ENCODE assay signal across 1 cellular context in the genomic region with DNA sequence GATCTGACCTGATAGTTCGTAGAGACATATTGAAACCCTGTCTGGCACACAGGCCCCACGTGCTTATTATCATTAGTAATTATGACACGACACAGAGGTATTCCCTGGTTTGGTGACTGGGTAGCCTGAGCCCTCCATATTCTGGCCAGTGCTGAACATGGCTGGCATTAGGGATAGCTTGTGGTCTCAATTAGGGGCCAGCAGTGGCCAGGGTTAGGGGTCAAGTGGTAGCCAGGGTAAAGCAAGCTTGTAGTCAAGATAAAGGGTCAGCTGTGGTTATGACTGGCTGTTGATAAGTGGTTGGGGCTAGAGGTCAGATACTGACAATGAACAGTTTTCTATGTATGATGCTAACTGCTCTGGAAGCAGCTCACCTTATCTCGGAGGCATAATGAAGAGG.
A peak's percentile ranks its signal among the peaks of the same experiment; 100 is the strongest.
TF ChIP-seq lines count a peak whose summit lies in the region.

No MANE protein-coding gene starts in this region.

TF ChIP-seq in K562, 482 proteins besides CTCF, POLR2A, EP300 and RAD21 (continued from another document and continues in another):
- TF ChIP-seq POLR2B (IDR thresholded peaks at IDR 0.05; ENCODE audit: low read depth, partially characterized antibody) (no peak), L3MBTL2 (IDR thresholded peaks at IDR 0.05) (peak; percentile 41; the same call in 1 of the 2 replicates), ZKSCAN1 (IDR thresholded peaks at IDR 0.05; ENCODE audit: low read depth, low read length) (no peak), STAG1 (CRISPR knock-in tag; IDR thresholded peaks at IDR 0.05; ENCODE audit: borderline replicate concordance) (no peak), ELF2 (CRISPR knock-in tag; IDR thresholded peaks at IDR 0.05) (no peak), ZNF507 (tag; conservative IDR thresholded peaks at IDR 0.05) (no peak), ETV5 (CRISPR knock-in tag; IDR thresholded peaks at IDR 0.05; ENCODE audit: low read depth) (no peak), ILK (tag; IDR thresholded peaks at IDR 0.05; ENCODE audit: borderline replicate concordance, low read depth) (no peak), ZNF239 (CRISPR knock-in tag; IDR thresholded peaks at IDR 0.05) (no peak), LARP7 (IDR thresholded peaks at IDR 0.05) (no peak), PTTG1 (tag; IDR thresholded peaks at IDR 0.05; ENCODE audit: low read depth) (no peak), NR2F6 (CRISPR knock-in tag; IDR thresholded peaks at IDR 0.05) (peak; percentile 99), CBFA2T3 (IDR thresholded peaks at IDR 0.05) (peak; percentile 97), FOS (IDR thresholded peaks at IDR 0.05; ENCODE audit: extremely low read depth, insufficient read length) (no peak), PTBP1 (IDR thresholded peaks at IDR 0.05; ENCODE audit: low read depth, low read length) (no peak), SP1 (CRISPR knock-in tag; IDR thresholded peaks at IDR 0.05) (peak; percentile 71), ZNF217 (CRISPR knock-in tag; IDR thresholded peaks at IDR 0.05) (no peak), ZFP1 (CRISPR knock-in tag; IDR thresholded peaks at IDR 0.05) (no peak), NFATC3 (IDR thresholded peaks at IDR 0.05) (no peak), ZNF384 (IDR thresholded peaks at IDR 0.05; ENCODE audit: low read depth, low read length) (no peak), ZNF224 (CRISPR knock-in tag; IDR thresholded peaks at IDR 0.05) (no peak), RBFOX2 (IDR thresholded peaks at IDR 0.05; ENCODE audit: low read depth, low read length) (no peak), ZNF780A (CRISPR knock-in tag; IDR thresholded peaks at IDR 0.05) (no peak), KHSRP (IDR thresholded peaks at IDR 0.05) (no peak), FOXP1 (CRISPR knock-in tag; IDR thresholded peaks at IDR 0.05) (no peak), DACH1 (IDR thresholded peaks at IDR 0.05; ENCODE audit: partially characterized antibody) (peak; percentile 83), MBD2 (IDR thresholded peaks at IDR 0.05; ENCODE audit: borderline replicate concordance, low read depth) (peak; percentile 56; the same call in 1 of the 2 replicates), DDX20 (tag; IDR thresholded peaks at IDR 0.05; ENCODE audit: low read depth) (peak; percentile 38; the same call in 1 of the 2 replicates), NBN (IDR thresholded peaks at IDR 0.05; ENCODE audit: low read depth) (peak; percentile 72; the same call in 1 of the 2 replicates), PHF21A (IDR thresholded peaks at IDR 0.05; ENCODE audit: borderline replicate concordance, low read depth) (no peak), ETV1 (tag; conservative IDR thresholded peaks at IDR 0.05; ENCODE audit: low read depth) (no peak), ZNF644 (tag; IDR thresholded peaks at IDR 0.05; ENCODE audit: low read depth) (peak; percentile 87), ERF (CRISPR knock-in tag; IDR thresholded peaks at IDR 0.05) (no peak), HDAC6 (IDR thresholded peaks at IDR 0.05; ENCODE audit: low read depth, low read length) (no peak), POU5F1 (IDR thresholded peaks at IDR 0.05; ENCODE audit: borderline replicate concordance, low read depth, low read length, partially characterized antibody) (no peak), SLC30A9 (CRISPR knock-in tag; IDR thresholded peaks at IDR 0.05) (no peak), NONO (IDR thresholded peaks at IDR 0.05; ENCODE audit: low read depth in 2 of 2, low read length in 1 of 2) (no peak), MTA1 (IDR thresholded peaks at IDR 0.05; ENCODE audit: borderline replicate concordance) (peak; percentile 80; the same call in 1 of the 2 replicates), TOE1 (IDR thresholded peaks at IDR 0.05; ENCODE audit: borderline replicate concordance) (no peak), TOE1 (CRISPR knock-in tag; IDR thresholded peaks at IDR 0.05; ENCODE audit: borderline replicate concordance, low read depth) (no peak; the same call in 1 of the 2 replicates), SMARCA4 (IDR thresholded peaks at IDR 0.05) (peak; percentile 86)
- TF ChIP-seq, protein P1, sequence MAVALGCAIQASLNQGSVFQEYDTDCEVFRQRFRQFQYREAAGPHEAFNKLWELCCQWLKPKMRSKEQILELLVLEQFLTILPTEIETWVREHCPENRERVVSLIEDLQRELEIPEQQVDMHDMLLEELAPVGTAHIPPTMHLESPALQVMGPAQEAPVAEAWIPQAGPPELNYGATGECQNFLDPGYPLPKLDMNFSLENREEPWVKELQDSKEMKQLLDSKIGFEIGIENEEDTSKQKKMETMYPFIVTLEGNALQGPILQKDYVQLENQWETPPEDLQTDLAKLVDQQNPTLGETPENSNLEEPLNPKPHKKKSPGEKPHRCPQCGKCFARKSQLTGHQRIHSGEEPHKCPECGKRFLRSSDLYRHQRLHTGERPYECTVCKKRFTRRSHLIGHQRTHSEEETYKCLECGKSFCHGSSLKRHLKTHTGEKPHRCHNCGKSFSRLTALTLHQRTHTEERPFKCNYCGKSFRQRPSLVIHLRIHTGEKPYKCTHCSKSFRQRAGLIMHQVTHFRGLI (CRISPR knock-in tag; IDR thresholded peaks at IDR 0.05), result no peak
- TF ChIP-seq, protein P2, sequence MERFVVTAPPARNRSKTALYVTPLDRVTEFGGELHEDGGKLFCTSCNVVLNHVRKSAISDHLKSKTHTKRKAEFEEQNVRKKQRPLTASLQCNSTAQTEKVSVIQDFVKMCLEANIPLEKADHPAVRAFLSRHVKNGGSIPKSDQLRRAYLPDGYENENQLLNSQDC (CRISPR knock-in tag; IDR thresholded peaks at IDR 0.05), result no peak
- TF ChIP-seq, protein P3, sequence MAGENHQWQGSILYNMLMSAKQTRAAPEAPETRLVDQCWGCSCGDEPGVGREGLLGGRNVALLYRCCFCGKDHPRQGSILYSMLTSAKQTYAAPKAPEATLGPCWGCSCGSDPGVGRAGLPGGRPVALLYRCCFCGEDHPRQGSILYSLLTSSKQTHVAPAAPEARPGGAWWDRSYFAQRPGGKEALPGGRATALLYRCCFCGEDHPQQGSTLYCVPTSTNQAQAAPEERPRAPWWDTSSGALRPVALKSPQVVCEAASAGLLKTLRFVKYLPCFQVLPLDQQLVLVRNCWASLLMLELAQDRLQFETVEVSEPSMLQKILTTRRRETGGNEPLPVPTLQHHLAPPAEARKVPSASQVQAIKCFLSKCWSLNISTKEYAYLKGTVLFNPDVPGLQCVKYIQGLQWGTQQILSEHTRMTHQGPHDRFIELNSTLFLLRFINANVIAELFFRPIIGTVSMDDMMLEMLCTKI (IDR thresholded peaks at IDR 0.05; ENCODE audit: partially characterized antibody), result no peak
- TF ChIP-seq, protein P4, sequence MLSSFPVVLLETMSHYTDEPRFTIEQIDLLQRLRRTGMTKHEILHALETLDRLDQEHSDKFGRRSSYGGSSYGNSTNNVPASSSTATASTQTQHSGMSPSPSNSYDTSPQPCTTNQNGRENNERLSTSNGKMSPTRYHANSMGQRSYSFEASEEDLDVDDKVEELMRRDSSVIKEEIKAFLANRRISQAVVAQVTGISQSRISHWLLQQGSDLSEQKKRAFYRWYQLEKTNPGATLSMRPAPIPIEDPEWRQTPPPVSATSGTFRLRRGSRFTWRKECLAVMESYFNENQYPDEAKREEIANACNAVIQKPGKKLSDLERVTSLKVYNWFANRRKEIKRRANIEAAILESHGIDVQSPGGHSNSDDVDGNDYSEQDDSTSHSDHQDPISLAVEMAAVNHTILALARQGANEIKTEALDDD (IDR thresholded peaks at IDR 0.05), result peak; percentile 65; the same call in 1 of the 2 replicates
- TF ChIP-seq, protein P5, sequence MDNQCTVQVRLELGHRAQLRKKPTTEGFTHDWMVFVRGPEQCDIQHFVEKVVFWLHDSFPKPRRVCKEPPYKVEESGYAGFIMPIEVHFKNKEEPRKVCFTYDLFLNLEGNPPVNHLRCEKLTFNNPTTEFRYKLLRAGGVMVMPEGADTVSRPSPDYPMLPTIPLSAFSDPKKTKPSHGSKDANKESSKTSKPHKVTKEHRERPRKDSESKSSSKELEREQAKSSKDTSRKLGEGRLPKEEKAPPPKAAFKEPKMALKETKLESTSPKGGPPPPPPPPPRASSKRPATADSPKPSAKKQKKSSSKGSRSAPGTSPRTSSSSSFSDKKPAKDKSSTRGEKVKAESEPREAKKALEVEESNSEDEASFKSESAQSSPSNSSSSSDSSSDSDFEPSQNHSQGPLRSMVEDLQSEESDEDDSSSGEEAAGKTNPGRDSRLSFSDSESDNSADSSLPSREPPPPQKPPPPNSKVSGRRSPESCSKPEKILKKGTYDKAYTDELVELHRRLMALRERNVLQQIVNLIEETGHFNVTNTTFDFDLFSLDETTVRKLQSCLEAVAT (IDR thresholded peaks at IDR 0.05), result peak in 1 of 2 experiments; percentile 95; a peak in 2 of 4 replicates
- TF ChIP-seq, protein P6, sequence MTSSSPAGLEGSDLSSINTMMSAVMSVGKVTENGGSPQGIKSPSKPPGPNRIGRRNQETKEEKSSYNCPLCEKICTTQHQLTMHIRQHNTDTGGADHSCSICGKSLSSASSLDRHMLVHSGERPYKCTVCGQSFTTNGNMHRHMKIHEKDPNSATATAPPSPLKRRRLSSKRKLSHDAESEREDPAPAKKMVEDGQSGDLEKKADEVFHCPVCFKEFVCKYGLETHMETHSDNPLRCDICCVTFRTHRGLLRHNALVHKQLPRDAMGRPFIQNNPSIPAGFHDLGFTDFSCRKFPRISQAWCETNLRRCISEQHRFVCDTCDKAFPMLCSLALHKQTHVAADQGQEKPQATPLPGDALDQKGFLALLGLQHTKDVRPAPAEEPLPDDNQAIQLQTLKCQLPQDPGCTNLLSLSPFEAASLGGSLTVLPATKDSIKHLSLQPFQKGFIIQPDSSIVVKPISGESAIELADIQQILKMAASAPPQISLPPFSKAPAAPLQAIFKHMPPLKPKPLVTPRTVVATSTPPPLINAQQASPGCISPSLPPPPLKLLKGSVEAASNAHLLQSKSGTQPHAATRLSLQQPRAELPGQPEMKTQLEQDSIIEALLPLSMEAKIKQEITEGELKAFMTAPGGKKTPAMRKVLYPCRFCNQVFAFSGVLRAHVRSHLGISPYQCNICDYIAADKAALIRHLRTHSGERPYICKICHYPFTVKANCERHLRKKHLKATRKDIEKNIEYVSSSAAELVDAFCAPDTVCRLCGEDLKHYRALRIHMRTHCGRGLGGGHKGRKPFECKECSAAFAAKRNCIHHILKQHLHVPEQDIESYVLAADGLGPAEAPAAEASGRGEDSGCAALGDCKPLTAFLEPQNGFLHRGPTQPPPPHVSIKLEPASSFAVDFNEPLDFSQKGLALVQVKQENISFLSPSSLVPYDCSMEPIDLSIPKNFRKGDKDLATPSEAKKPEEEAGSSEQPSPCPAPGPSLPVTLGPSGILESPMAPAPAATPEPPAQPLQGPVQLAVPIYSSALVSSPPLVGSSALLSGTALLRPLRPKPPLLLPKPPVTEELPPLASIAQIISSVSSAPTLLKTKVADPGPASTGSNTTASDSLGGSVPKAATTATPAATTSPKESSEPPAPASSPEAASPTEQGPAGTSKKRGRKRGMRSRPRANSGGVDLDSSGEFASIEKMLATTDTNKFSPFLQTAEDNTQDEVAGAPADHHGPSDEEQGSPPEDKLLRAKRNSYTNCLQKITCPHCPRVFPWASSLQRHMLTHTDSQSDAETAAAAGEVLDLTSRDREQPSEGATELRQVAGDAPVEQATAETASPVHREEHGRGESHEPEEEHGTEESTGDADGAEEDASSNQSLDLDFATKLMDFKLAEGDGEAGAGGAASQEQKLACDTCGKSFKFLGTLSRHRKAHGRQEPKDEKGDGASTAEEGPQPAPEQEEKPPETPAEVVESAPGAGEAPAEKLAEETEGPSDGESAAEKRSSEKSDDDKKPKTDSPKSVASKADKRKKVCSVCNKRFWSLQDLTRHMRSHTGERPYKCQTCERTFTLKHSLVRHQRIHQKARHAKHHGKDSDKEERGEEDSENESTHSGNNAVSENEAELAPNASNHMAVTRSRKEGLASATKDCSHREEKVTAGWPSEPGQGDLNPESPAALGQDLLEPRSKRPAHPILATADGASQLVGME (CRISPR knock-in tag; IDR thresholded peaks at IDR 0.05), result no peak
- TF ChIP-seq, protein P7, sequence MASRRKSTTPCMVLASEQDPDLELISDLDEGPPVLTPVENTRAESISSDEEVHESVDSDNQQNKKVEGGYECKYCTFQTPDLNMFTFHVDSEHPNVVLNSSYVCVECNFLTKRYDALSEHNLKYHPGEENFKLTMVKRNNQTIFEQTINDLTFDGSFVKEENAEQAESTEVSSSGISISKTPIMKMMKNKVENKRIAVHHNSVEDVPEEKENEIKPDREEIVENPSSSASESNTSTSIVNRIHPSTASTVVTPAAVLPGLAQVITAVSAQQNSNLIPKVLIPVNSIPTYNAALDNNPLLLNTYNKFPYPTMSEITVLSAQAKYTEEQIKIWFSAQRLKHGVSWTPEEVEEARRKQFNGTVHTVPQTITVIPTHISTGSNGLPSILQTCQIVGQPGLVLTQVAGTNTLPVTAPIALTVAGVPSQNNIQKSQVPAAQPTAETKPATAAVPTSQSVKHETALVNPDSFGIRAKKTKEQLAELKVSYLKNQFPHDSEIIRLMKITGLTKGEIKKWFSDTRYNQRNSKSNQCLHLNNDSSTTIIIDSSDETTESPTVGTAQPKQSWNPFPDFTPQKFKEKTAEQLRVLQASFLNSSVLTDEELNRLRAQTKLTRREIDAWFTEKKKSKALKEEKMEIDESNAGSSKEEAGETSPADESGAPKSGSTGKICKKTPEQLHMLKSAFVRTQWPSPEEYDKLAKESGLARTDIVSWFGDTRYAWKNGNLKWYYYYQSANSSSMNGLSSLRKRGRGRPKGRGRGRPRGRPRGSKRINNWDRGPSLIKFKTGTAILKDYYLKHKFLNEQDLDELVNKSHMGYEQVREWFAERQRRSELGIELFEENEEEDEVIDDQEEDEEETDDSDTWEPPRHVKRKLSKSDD (conservative IDR thresholded peaks at IDR 0.05; ENCODE audit: low read length), result no peak
- TF ChIP-seq, protein P8, sequence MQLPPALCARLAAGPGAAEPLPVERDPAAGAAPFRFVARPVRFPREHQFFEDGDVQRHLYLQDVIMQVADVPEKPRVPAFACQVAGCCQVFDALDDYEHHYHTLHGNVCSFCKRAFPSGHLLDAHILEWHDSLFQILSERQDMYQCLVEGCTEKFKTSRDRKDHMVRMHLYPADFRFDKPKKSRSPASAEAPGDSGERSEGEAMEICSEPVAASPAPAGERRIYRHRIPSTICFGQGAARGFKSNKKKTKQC (CRISPR knock-in tag; IDR thresholded peaks at IDR 0.05), result no peak
- TF ChIP-seq, protein P9, sequence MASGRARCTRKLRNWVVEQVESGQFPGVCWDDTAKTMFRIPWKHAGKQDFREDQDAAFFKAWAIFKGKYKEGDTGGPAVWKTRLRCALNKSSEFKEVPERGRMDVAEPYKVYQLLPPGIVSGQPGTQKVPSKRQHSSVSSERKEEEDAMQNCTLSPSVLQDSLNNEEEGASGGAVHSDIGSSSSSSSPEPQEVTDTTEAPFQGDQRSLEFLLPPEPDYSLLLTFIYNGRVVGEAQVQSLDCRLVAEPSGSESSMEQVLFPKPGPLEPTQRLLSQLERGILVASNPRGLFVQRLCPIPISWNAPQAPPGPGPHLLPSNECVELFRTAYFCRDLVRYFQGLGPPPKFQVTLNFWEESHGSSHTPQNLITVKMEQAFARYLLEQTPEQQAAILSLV (tag; IDR thresholded peaks at IDR 0.05), result no peak
- TF ChIP-seq, protein P10, sequence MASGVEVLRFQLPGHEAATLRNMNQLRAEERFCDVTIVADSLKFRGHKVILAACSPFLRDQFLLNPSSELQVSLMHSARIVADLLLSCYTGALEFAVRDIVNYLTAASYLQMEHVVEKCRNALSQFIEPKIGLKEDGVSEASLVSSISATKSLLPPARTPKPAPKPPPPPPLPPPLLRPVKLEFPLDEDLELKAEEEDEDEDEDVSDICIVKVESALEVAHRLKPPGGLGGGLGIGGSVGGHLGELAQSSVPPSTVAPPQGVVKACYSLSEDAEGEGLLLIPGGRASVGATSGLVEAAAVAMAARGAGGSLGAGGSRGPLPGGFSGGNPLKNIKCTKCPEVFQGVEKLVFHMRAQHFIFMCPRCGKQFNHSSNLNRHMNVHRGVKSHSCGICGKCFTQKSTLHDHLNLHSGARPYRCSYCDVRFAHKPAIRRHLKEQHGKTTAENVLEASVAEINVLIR (CRISPR knock-in tag; IDR thresholded peaks at IDR 0.05), result no peak
